ENCODE assay signal across 1 cellular context in genomic region chr22:20429254-20430100, GRCh38.
TF ChIP-seq lines count a peak whose summit lies in the region.

No MANE protein-coding gene starts in this region.

TF ChIP-seq in K562, 482 proteins besides CTCF, POLR2A, EP300 and RAD21 (continued from another document and continues in another):
- TF ChIP-seq HOMEZ (CRISPR knock-in tag; IDR thresholded peaks at IDR 0.05) (0 out of 2 replicates have a peak, but pooled peaks have one; percentile 22), MAFF (IDR thresholded peaks at IDR 0.05; ENCODE audit: low read length) (no peak; the same call in 1 of the 2 replicates), TEAD4 (IDR thresholded peaks at IDR 0.05; ENCODE audit: low read length) (peak; percentile 33; the same call in 1 of the 2 replicates), TEAD4 (CRISPR knock-in tag; IDR thresholded peaks at IDR 0.05; ENCODE audit: borderline replicate concordance) (peak; percentile 87; the same call in 1 of the 2 replicates), ELK1 (CRISPR knock-in tag; IDR thresholded peaks at IDR 0.05) (0 out of 2 replicates have a peak, but pooled peaks have one; percentile 92), MIER1 (IDR thresholded peaks at IDR 0.05; ENCODE audit: low read depth) (peak; percentile 59), FOXA3 (CRISPR knock-in tag; conservative IDR thresholded peaks at IDR 0.05 in 1 of 2, IDR thresholded peaks at IDR 0.05 in 1 of 2) (peak in 1 of 2 experiments; percentile 73; a peak in 1 of 4 replicates), KLF13 (tag; IDR thresholded peaks at IDR 0.05; ENCODE audit: borderline replicate concordance, low read depth) (peak; percentile 79; the same call in 1 of the 2 replicates), ZNF76 (CRISPR knock-in tag; IDR thresholded peaks at IDR 0.05; ENCODE audit: borderline replicate concordance) (0 out of 2 replicates have a peak, but pooled peaks have one; percentile 12), TRIM24 (IDR thresholded peaks at IDR 0.05) (peak in 1 of 2 experiments; percentile 22; a peak in 2 of 4 replicates), JUND (IDR thresholded peaks at IDR 0.05; ENCODE audit: borderline replicate concordance, low read depth, low read length) (no peak), JUND (tag; IDR thresholded peaks at IDR 0.05; ENCODE audit: borderline replicate concordance, low read depth, low read length) (peak; percentile 22; the same call in 1 of the 3 replicates), EGR1 (conservative IDR thresholded peaks at IDR 0.05) (peak; percentile 76), IRF2 (CRISPR knock-in tag; IDR thresholded peaks at IDR 0.05) (peak; percentile 95), NCOA4 (IDR thresholded peaks at IDR 0.05; ENCODE audit: partially characterized antibody) (no peak), TBP (optimal IDR thresholded peaks at IDR 0.05; ENCODE audit: low read depth, low read length) (peak; percentile 11), RBFOX2 (IDR thresholded peaks at IDR 0.05; ENCODE audit: low read depth, low read length) (peak; percentile 45), TOE1 (IDR thresholded peaks at IDR 0.05; ENCODE audit: borderline replicate concordance) (peak; percentile 29; the same call in 1 of the 2 replicates), TOE1 (CRISPR knock-in tag; IDR thresholded peaks at IDR 0.05; ENCODE audit: borderline replicate concordance, low read depth) (no peak), USF2 (CRISPR knock-in tag; IDR thresholded peaks at IDR 0.05) (peak; percentile 29; the same call in 1 of the 2 replicates), GATAD2A (IDR thresholded peaks at IDR 0.05) (peak; percentile 93), MAX (CRISPR knock-in tag; IDR thresholded peaks at IDR 0.05) (peak; percentile 94), ZNF133 (CRISPR knock-in tag; IDR thresholded peaks at IDR 0.05) (0 out of 2 replicates have a peak, but pooled peaks have one; percentile 9), ZC3H4 (CRISPR knock-in tag; IDR thresholded peaks at IDR 0.05; ENCODE audit: borderline replicate concordance) (no peak), MXD1 (CRISPR knock-in tag; IDR thresholded peaks at IDR 0.05; ENCODE audit: borderline replicate concordance, poor library complexity, severe bottlenecking) (peak; percentile 5), TEAD2 (tag; IDR thresholded peaks at IDR 0.05) (no peak), PHF8 (IDR thresholded peaks at IDR 0.05; ENCODE audit: borderline replicate concordance, low read length) (peak; percentile 44; the same call in 1 of the 2 replicates), POLR2G (IDR thresholded peaks at IDR 0.05; ENCODE audit: low read depth, low read length) (peak; percentile 54), NR2F6 (CRISPR knock-in tag; IDR thresholded peaks at IDR 0.05) (peak; percentile 27; the same call in 1 of the 2 replicates), HDAC8 (tag; IDR thresholded peaks at IDR 0.05) (peak; percentile 59; the same call in 1 of the 2 replicates), CHAMP1 (IDR thresholded peaks at IDR 0.05) (no peak), NR2C1 (IDR thresholded peaks at IDR 0.05) (no peak), NR2C1 (tag; IDR thresholded peaks at IDR 0.05) (no peak), SMAD1 (IDR thresholded peaks at IDR 0.05; ENCODE audit: low read depth, low read length, partially characterized antibody) (peak; percentile 24), ARHGAP35 (IDR thresholded peaks at IDR 0.05; ENCODE audit: partially characterized antibody) (peak; percentile 25), TAF1 (IDR thresholded peaks at IDR 0.05; ENCODE audit: control insufficient read depth, extremely low read depth, insufficient read depth, low read length, severe bottlenecking) (peak; percentile 20), CEBPG (CRISPR knock-in tag; IDR thresholded peaks at IDR 0.05) (peak; percentile 90), CEBPG (tag; conservative IDR thresholded peaks at IDR 0.05 in 1 of 2, IDR thresholded peaks at IDR 0.05 in 1 of 2) (peak in 1 of 2 experiments; percentile 92; a peak in 2 of 4 replicates), ZNF212 (CRISPR knock-in tag; IDR thresholded peaks at IDR 0.05) (peak; percentile 10; the same call in 1 of the 2 replicates), TEAD1 (CRISPR knock-in tag; IDR thresholded peaks at IDR 0.05) (peak in 1 of 2 experiments; percentile 65; a peak in 2 of 4 replicates), MLX (CRISPR knock-in tag; conservative IDR thresholded peaks at IDR 0.05) (peak; percentile 8 to 54; a peak in 1 of 4 replicates), RB1 (IDR thresholded peaks at IDR 0.05; ENCODE audit: low read depth) (peak; percentile 92), CHD4 (IDR thresholded peaks at IDR 0.05; ENCODE audit: insufficient read depth, insufficient replicate concordance, low read depth, low read length, poor library complexity, severe bottlenecking) (peak; percentile 78), COPS2 (conservative IDR thresholded peaks at IDR 0.05) (no peak), THAP7 (CRISPR knock-in tag; IDR thresholded peaks at IDR 0.05) (peak; percentile 12; the same call in 1 of the 2 replicates), HCFC1 (IDR thresholded peaks at IDR 0.05; ENCODE audit: low read depth, low read length) (peak; percentile 42; the same call in 1 of the 2 replicates), CCAR2 (IDR thresholded peaks at IDR 0.05; ENCODE audit: low read depth, low read length) (no peak), ZFP36 (IDR thresholded peaks at IDR 0.05; ENCODE audit: low read depth, low read length, partially characterized antibody) (peak; percentile 32), ZNF277 (CRISPR knock-in tag; IDR thresholded peaks at IDR 0.05; ENCODE audit: borderline replicate concordance) (no peak), ZBTB8A (IDR thresholded peaks at IDR 0.05; ENCODE audit: partially characterized antibody) (no peak), ZBTB26 (CRISPR knock-in tag; IDR thresholded peaks at IDR 0.05) (peak; percentile 81), ZNF740 (CRISPR knock-in tag; IDR thresholded peaks at IDR 0.05) (peak; percentile 98), ZNF740 (tag; IDR thresholded peaks at IDR 0.05) (peak in 1 of 2 experiments; percentile 82; a peak in 3 of 4 replicates), MAZ (CRISPR knock-in tag; conservative IDR thresholded peaks at IDR 0.05 in 1 of 2, IDR thresholded peaks at IDR 0.05 in 1 of 2) (peak; percentile 84 to 94), SMAD4 (CRISPR knock-in tag; conservative IDR thresholded peaks at IDR 0.05) (peak; percentile 52), GABPA (tag; conservative IDR thresholded peaks at IDR 0.05; ENCODE audit: low read depth) (peak; percentile 49; the same call in 1 of the 2 replicates), ZNF121 (CRISPR knock-in tag; conservative IDR thresholded peaks at IDR 0.05) (no peak), ZBTB17 (CRISPR knock-in tag; IDR thresholded peaks at IDR 0.05) (peak; percentile 53; the same call in 1 of the 2 replicates), CBFB (CRISPR knock-in tag; IDR thresholded peaks at IDR 0.05) (peak; percentile 72), ID3 (CRISPR knock-in tag; IDR thresholded peaks at IDR 0.05) (no peak), ID3 (tag; IDR thresholded peaks at IDR 0.05) (peak; percentile 25; the same call in 1 of the 2 replicates), NRF1 (conservative IDR thresholded peaks at IDR 0.05 in 1 of 2, IDR thresholded peaks at IDR 0.05 in 1 of 2) (peak; percentile 69 to 75), ATF7 (IDR thresholded peaks at IDR 0.05) (peak; percentile 27; the same call in 1 of the 2 replicates)
